ENCODE assay signal across 8 cellular contexts in the genomic region with DNA sequence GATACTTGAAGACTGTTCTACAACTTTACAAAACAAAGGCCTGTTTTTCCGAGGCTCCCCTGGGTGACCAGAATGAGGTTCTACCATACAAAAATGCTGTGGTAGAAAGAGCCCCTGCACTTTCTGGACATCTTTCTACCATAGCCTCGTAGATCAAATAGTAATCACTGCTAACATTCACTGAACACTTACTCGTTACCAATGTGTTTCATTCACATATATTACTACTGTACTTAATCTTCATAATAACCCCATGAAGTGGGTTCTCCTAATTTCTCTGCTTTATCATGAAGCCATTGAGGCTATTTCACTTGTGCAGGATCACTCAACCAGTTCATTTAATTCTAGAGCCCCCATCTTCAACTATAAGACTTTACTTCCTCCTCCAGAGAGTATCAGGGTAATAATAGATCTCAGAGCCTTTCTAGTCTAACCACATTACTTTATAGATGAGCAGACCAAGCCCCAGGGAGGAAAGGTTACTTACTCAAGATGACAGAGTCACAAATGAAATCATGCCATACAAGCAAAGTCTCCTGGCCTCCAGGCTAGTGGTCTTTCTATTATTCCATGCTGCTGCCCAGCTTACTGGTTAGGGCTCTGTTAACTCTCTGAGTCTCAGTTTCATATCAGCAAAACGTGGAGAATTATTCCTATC. TPM values are rescaled to one million over a fixed set of nuclear protein-coding genes. Genes with fewer than 3 reads are reported as not detected.
DNase-seq lines count a peak whose midpoint lies in the region; ATAC-seq, FAIRE-seq and TF ChIP-seq lines count a peak whose summit lies in the region.

No MANE protein-coding gene starts in this region.

- H3K4me1 Mint-ChIP-seq in IgD-negative memory B cell, result peaks cover 24 to 51% (median 41%) of the 10 kb centered on the region in 3 donors

- ATAC-seq in GM19452 (IDR thresholded peaks at IDR 0.05; ENCODE audit: unreplicated experiment) (peak; percentile 32), HG03342 (IDR thresholded peaks at IDR 0.05; ENCODE audit: unreplicated experiment) (no peak)

- no peaks in the 10 kb centered on the region for H3K9me3 Mint-ChIP-seq in IgD-negative memory B cell

- H3K4me1 ChIP-seq in effector memory CD4-positive, alpha-beta T cell (ENCODE audit: control insufficient read depth, insufficient read depth, low read length, poor library complexity, severe bottlenecking), result peaks cover 19% of the 10 kb centered on the region

- H3K27ac ChIP-seq in C4-2B, result peak overlapping the region; percentile 91
- H3K27ac ChIP-seq in effector memory CD4-positive, alpha-beta T cell (ENCODE audit: insufficient read depth, low read length, poor library complexity, severe bottlenecking), result peak overlapping the region; percentile 40

- no peak for TF ChIP-seq CTCF in C4-2B (conservative IDR thresholded peaks at IDR 0.05)

- no peak for FAIRE-seq in GM12892 (lab: Jason Lieb, UNC)

- TF ChIP-seq POLR2A in GM12892 (IDR thresholded peaks at IDR 0.05; ENCODE audit: low read depth, low read length), result no peak

- H3K4me3 ChIP-seq in effector memory CD4-positive, alpha-beta T cell (ENCODE audit: insufficient read depth, low read depth, low read length, poor library complexity, severe bottlenecking), result no peak overlapping the region

- no peaks in the 10 kb centered on the region for H3K27me3 Mint-ChIP-seq in IgD-negative memory B cell

- no peaks in the 10 kb centered on the region for H3K36me3 Mint-ChIP-seq in IgD-negative memory B cell

- H3K36me3 ChIP-seq in effector memory CD4-positive, alpha-beta T cell (ENCODE audit: control insufficient read depth, insufficient read depth, low read length), result no peaks in the 10 kb centered on the region

- peak overlapping the region; percentile 41 to 92 (median 63) for H3K27ac Mint-ChIP-seq in IgD-negative memory B cell

- H3K4me3 Mint-ChIP-seq in IgD-negative memory B cell, result peak overlapping the region; percentile 54 to 93 (median 74)

- H3K9me3 ChIP-seq in effector memory CD4-positive, alpha-beta T cell (ENCODE audit: control insufficient read depth, low read length), result no peaks in the 10 kb centered on the region

- no peak for DNase-seq in effector memory CD4-positive, alpha-beta T cell
- DNase-seq in activated effector memory CD4-positive, alpha-beta T cell treated with anti-CD3 and anti-CD28 coated beads, Interleukin-2, amount 50 U/mL, for 16 hours, result no peak
- no peak for DNase-seq in GM12892 (ENCODE audit: insufficient read length)
- DNase-seq in DMS153 (lab: John Stamatoyannopoulos, UW), result no peak

- no peaks in the 10 kb centered on the region for H3K27me3 ChIP-seq in effector memory CD4-positive, alpha-beta T cell (replicated peaks; ENCODE audit: control insufficient read depth, insufficient read depth, low read length, poor library complexity, severe bottlenecking)

RNA-seq across cellular contexts. Expression of a gene that starts 46.7 kb away (rescaled TPM):
- polyA plus RNA-seq in IgD-negative memory B cell, result 54.8 TPM
- polyA plus RNA-seq in GM12892 (2012; ENCODE audit: missing spikeins), result 94.1 TPM

RNA-seq across cellular contexts. Expression of a gene that starts 51.1 kb away (rescaled TPM):
- 70.2 TPM for polyA plus RNA-seq in IgD-negative memory B cell
- polyA plus RNA-seq in GM12892 (2012; ENCODE audit: missing spikeins), result 66.5 TPM
